In genomic region chr4:152678841-152679240, GRCh38 we compare ENCODE assay signal across 8 cellular contexts. TPM values are rescaled to one million over a fixed set of nuclear protein-coding genes. Genes with fewer than 3 reads are reported as not detected.
A peak's percentile ranks its signal among the peaks of the same experiment; 100 is the strongest.
DNase-seq lines count a peak whose midpoint lies in the region; ATAC-seq and TF ChIP-seq lines count a peak whose summit lies in the region.

No MANE protein-coding gene starts in this region.

- intact Hi-C loops in activated CD8-positive, alpha-beta T cell treated with anti-CD3 and anti-CD28 coated beads for 36 hours (cut with micrococcal nuclease) = no loop called here

- peaks cover 41 to 54% (median 53%) of the 10 kb centered on the region in 3 donors for H3K4me1 Mint-ChIP-seq in CD8-positive, alpha-beta memory T cell
- H3K4me1 Mint-ChIP-seq in activated CD8-positive, alpha-beta T cell treated with anti-CD3 and anti-CD28 coated beads for 36 hours (ENCODE audit: low read depth) = peaks cover 49% of the 10 kb centered on the region

- H3K4me1 ChIP-seq in CD8-positive, alpha-beta memory T cell (ENCODE audit: insufficient read depth, low read length) = peaks cover 18% of the 10 kb centered on the region

- peak overlapping the region; percentile 92 to 98 (median 95) for H3K4me3 Mint-ChIP-seq in CD8-positive, alpha-beta memory T cell
- peak overlapping the region; percentile 87 for H3K4me3 Mint-ChIP-seq in activated CD8-positive, alpha-beta T cell treated with anti-CD3 and anti-CD28 coated beads for 36 hours

- H3K27me3 Mint-ChIP-seq in CD8-positive, alpha-beta memory T cell = peaks cover 0 to 1% of the 10 kb centered on the region in 2 donors
- no peaks in the 10 kb centered on the region for H3K27me3 Mint-ChIP-seq in activated CD8-positive, alpha-beta T cell treated with anti-CD3 and anti-CD28 coated beads for 36 hours

- no peaks in the 10 kb centered on the region for H3K9me3 ChIP-seq in CD8-positive, alpha-beta memory T cell (ENCODE audit: low read length)

- no peak for DNase-seq in CD8-positive, alpha-beta memory T cell
- no peak for DNase-seq in HL-60 (ENCODE audit: low read depth in 1 of 2, low spot score in 1 of 2)
- no peak for DNase-seq in activated CD8-positive, alpha-beta T cell treated with anti-CD3 and anti-CD28 coated beads for 36 hours
- DNase-seq in kidney tubule cell (ENCODE audit: low spot score) = peak; percentile 24
- no peak for DNase-seq in COLO829 (ENCODE audit: low spot score)
- DNase-seq in substantia nigra (lab: John Stamatoyannopoulos, UW) = no peak

- H3K9me3 Mint-ChIP-seq in CD8-positive, alpha-beta memory T cell = no peaks in the 10 kb centered on the region
- no peaks in the 10 kb centered on the region for H3K9me3 Mint-ChIP-seq in activated CD8-positive, alpha-beta T cell treated with anti-CD3 and anti-CD28 coated beads for 36 hours

- POLR2A ChIA-PET in CD8-positive, alpha-beta memory T cell (lab: Charles Lee) = interaction anchor here (0.7 to 2.3 kb wide), 5 partner anchors 17 to 602 kb away, joined by 3 to 22 read pairs (median 5); partner anchors contain the start of genes ARFIP1, FBXW7 and TIGD4
- POLR2A ChIA-PET in activated CD8-positive, alpha-beta T cell treated with anti-CD3 and anti-CD28 coated beads for 36 hours (lab: Charles Lee) = interaction anchor here (0.7 to 1.2 kb wide), 5 partner anchors 15 to 144 kb away, joined by 3 to 4 read pairs (median 3); partner anchors contain the start of gene FBXW7

- H3K36me3 Mint-ChIP-seq in CD8-positive, alpha-beta memory T cell = peaks cover 0 to 21% (median 2%) of the 10 kb centered on the region in 3 donors
- H3K36me3 Mint-ChIP-seq in activated CD8-positive, alpha-beta T cell treated with anti-CD3 and anti-CD28 coated beads for 36 hours (ENCODE audit: low read depth) = peaks cover 5% of the 10 kb centered on the region

- H3K27ac Mint-ChIP-seq in CD8-positive, alpha-beta memory T cell = peak overlapping the region in 7 of 8 donors; percentile 48 to 95 (median 94)
- H3K27ac Mint-ChIP-seq in activated CD8-positive, alpha-beta T cell treated with anti-CD3 and anti-CD28 coated beads for 36 hours = no peak overlapping the region

- no peaks in the 10 kb centered on the region for H3K27me3 ChIP-seq in CD8-positive, alpha-beta memory T cell (ENCODE audit: insufficient read depth, low read length, poor library complexity, severe bottlenecking)
- no peaks in the 10 kb centered on the region for H3K27me3 ChIP-seq in HL-60 (ENCODE audit: insufficient read depth, poor library complexity, severe bottlenecking)

- no peak for TF ChIP-seq CTCF in HL-60 (IDR thresholded peaks at IDR 0.05; ENCODE audit: insufficient read depth, low read length)
- no peak for TF ChIP-seq CTCF in activated CD8-positive, alpha-beta T cell treated with anti-CD3 and anti-CD28 coated beads for 36 hours (IDR thresholded peaks at IDR 0.05)

- CTCF ChIA-PET in CD8-positive, alpha-beta memory T cell (lab: Charles Lee) = interaction anchor here (0.5 to 1.6 kb wide), 6 partner anchors 15 to 178 kb away, joined by 3 to 5 read pairs (median 4); no protein-coding TSS in a partner anchor
- CTCF ChIA-PET in activated CD8-positive, alpha-beta T cell treated with anti-CD3 and anti-CD28 coated beads for 36 hours (lab: Charles Lee) = interaction anchor here (0.9 to 6.1 kb wide), 7 partner anchors 12 to 227 kb away, joined by 3 to 28 read pairs (median 4); partner anchors contain the start of genes ARFIP1 and TIGD4

- no peaks in the 10 kb centered on the region for H3K36me3 ChIP-seq in CD8-positive, alpha-beta memory T cell (ENCODE audit: insufficient read depth, low read length)

- no peak for ATAC-seq in activated CD8-positive, alpha-beta T cell treated with anti-CD3 and anti-CD28 coated beads for 36 hours
- ATAC-seq in GM19395 (IDR thresholded peaks at IDR 0.05; ENCODE audit: unreplicated experiment) = no peak
- ATAC-seq in GM21526 (IDR thresholded peaks at IDR 0.05; ENCODE audit: low FRiP score, unreplicated experiment) = no peak

- peak overlapping the region; percentile 80 for H3K4me3 ChIP-seq in CD8-positive, alpha-beta memory T cell (ENCODE audit: low read length)
- peak overlapping the region; percentile 66 for H3K4me3 ChIP-seq in HL-60 (replicated peaks; ENCODE audit: insufficient read depth, low read length)

- H3K27ac ChIP-seq in CD8-positive, alpha-beta memory T cell (ENCODE audit: low read depth, low read length) = no peak overlapping the region
- H3K27ac ChIP-seq in HL-60 (replicated peaks) (peak overlapping the region; percentile 79), substantia nigra (ENCODE audit: low read depth, low read length, poor library complexity, severe bottlenecking) (no peak overlapping the region)

RNA-seq across cellular contexts. Expression of gene TMEM154, which starts 1.0 kb away (rescaled TPM):
- total RNA-seq in CD8-positive, alpha-beta memory T cell = 10 to 100 TPM; 11.5 to 12.5 TPM
- 35.1 TPM for polyA plus RNA-seq in CD8-positive, alpha-beta memory T cell
- total RNA-seq in activated CD8-positive, alpha-beta T cell treated with anti-CD3 and anti-CD28 coated beads for 36 hours = 10 to 100 TPM; 12.2 to 17.5 TPM
